9 cellular contexts compared by ENCODE assay signal in the genomic region with DNA sequence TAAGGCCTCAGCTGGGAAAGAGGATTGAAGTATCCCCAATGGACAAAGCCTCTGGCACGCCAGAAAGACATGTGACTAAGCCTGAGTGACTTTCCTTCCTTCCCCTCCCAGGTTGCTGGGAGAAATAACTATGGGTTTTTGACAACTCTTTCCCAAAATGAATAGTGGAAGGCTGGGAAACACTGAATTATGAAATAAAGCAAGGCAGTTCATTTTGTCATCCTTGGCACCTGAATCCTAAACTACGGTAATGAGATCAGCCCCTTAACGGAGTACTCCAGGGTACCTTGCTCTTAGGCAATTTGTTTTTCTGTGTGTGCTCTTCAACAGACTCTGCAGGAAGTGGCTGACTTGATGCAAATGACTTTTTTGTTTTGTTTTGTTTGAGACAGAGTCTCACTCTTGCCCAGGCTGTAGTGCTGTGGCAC.
DNase-seq lines count a peak whose midpoint lies in the region; ATAC-seq, FAIRE-seq and TF ChIP-seq lines count a peak whose summit lies in the region.
"Had no signal": no experiment of that assay in that cellular context is flagged by ENCODE, and none has a peak within 500 bp of the region (broad histone marks: within the 10 kb centered on the region; RNA-seq: fewer than 3 reads in every experiment).

No MANE protein-coding gene starts in this region.

- H3K4me3 ChIP-seq in H7 (ENCODE audit: insufficient read depth, low read depth, low read length) = no peak overlapping the region
- H3K4me3 ChIP-seq: upper lobe of left lung had no signal

- peaks cover 44% of the 10 kb centered on the region for H3K4me1 Mint-ChIP-seq in activated naive CD8-positive, alpha-beta T cell treated with anti-CD3 and anti-CD28 coated beads, Interleukin-2, amount 50 U/mL, for 24 hours

- H3K4me3 Mint-ChIP-seq in activated naive CD8-positive, alpha-beta T cell treated with anti-CD3 and anti-CD28 coated beads, Interleukin-2, amount 50 U/mL, for 24 hours = peak overlapping the region; percentile 29

- DNase-seq in GM19239 (ENCODE audit: insufficient read length, low spot score) (no peak), omental fat pad (ENCODE audit: low spot score) (no peak), anterior cingulate cortex (lab: John Stamatoyannopoulos, UW) (no peak), H7 (no peak)
- DNase-seq in activated naive CD8-positive, alpha-beta T cell treated with anti-CD3 and anti-CD28 coated beads, Interleukin-2, amount 50 U/mL, for 24 hours = no peak
- DNase-seq in stimulated activated CD4-positive, alpha-beta T cell treated with anti-CD3 and anti-CD28 coated beads, Interleukin-15, amount 100 ng/mL, for 24 hours = no peak
- DNase-seq: upper lobe of left lung had no signal

- TF ChIP-seq CTCF in omental fat pad (IDR thresholded peaks at IDR 0.05) = no peak

- no peaks in the 10 kb centered on the region for H3K9me3 Mint-ChIP-seq in activated naive CD8-positive, alpha-beta T cell treated with anti-CD3 and anti-CD28 coated beads, Interleukin-2, amount 50 U/mL, for 24 hours

- peak; percentile 86 for FAIRE-seq in GM19239 (lab: Jason Lieb, UNC)

- H3K27me3 Mint-ChIP-seq in activated naive CD8-positive, alpha-beta T cell treated with anti-CD3 and anti-CD28 coated beads, Interleukin-2, amount 50 U/mL, for 24 hours = no peaks in the 10 kb centered on the region

- H3K27me3 ChIP-seq in H7 (ENCODE audit: control insufficient read depth, insufficient read depth, low read length) = no peaks in the 10 kb centered on the region
- H3K27me3 ChIP-seq: upper lobe of left lung had no signal

- peak overlapping the region; percentile 54 for H3K27ac Mint-ChIP-seq in activated naive CD8-positive, alpha-beta T cell treated with anti-CD3 and anti-CD28 coated beads, Interleukin-2, amount 50 U/mL, for 24 hours

- peaks cover 12% of the 10 kb centered on the region for H3K36me3 Mint-ChIP-seq in activated naive CD8-positive, alpha-beta T cell treated with anti-CD3 and anti-CD28 coated beads, Interleukin-2, amount 50 U/mL, for 24 hours (ENCODE audit: low read depth)

- ATAC-seq in HG02884 (IDR thresholded peaks at IDR 0.05; ENCODE audit: unreplicated experiment) (peak; percentile 74), omental fat pad (ENCODE audit: low FRiP score) (peak; percentile 53)
- ATAC-seq in activated naive CD8-positive, alpha-beta T cell treated with anti-CD3 and anti-CD28 coated beads, Interleukin-2, amount 50 U/mL, for 24 hours = no peak
- ATAC-seq: Panc1 had no signal

- H3K36me3 ChIP-seq in H7 (replicated peaks; ENCODE audit: control insufficient read depth, insufficient read depth, low read length) = peaks cover 1% of the 10 kb centered on the region; the same call in 1 of the 2 replicates
- H3K36me3 ChIP-seq: upper lobe of left lung had no signal
